In the genomic region with DNA sequence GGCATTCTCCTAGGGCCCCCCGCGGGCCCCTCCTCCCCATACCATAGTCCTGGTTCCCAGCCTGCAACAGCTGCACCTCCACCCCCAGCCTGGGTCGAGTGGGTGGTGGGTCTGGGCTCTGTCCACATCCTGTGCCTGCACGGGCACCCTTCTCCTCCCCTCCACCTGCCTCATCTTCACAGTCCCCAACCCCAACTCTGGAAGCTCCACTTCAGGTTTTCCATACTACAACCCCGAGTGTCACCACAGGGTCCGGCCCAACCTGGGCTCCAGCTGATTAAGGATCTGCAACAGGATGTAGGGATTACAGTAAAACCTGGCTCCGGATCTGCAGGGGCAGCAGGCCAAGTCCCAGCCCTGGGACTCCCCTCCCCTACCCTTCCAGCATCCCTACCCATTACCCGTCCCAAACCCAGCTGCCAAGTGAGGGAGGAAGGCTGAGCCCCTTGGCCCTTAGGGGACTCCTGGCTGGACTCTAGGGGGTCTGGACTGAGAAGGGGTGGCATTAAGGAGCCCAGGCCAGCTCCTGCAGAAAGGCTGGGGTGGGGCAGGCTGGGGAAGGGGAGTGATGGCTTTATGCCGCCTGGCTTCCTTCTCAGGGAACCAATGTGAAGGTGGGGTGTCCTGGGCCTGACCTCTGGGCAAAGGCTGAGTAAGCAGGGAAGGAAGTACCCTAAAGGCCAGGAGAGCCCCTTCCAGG, we compare ENCODE assay signal across 8 cellular contexts.
DNase-seq lines count a peak whose midpoint lies in the region; ATAC-seq and TF ChIP-seq lines count a peak whose summit lies in the region.

No MANE protein-coding gene starts in this region.

- H3K27ac Mint-ChIP-seq in activated naive CD4-positive, alpha-beta T cell treated with anti-CD3 and anti-CD28 coated beads for 36 hours, result peak overlapping the region; percentile 30
- no peak overlapping the region for H3K27ac Mint-ChIP-seq in CD14-positive monocyte

- no peak for TF ChIP-seq CTCF in CD14-positive monocyte (IDR thresholded peaks at IDR 0.05)

- CTCF ChIA-PET in activated naive CD4-positive, alpha-beta T cell treated with anti-CD3 and anti-CD28 coated beads for 36 hours (lab: Charles Lee), result interaction anchor here (1.5 kb wide), 1 partner anchor 10 kb away, joined by 4 read pairs; no protein-coding TSS in a partner anchor

- intact Hi-C loops in activated naive CD4-positive, alpha-beta T cell treated with anti-CD3 and anti-CD28 coated beads for 36 hours (cut with micrococcal nuclease), result no loop called here
- intact Hi-C loops in CD14-positive monocyte (cut with micrococcal nuclease), result no loop called here

- peak; percentile 14 for DNase-seq in activated naive CD4-positive, alpha-beta T cell treated with anti-CD3 and anti-CD28 coated beads for 36 hours
- no peak for DNase-seq in activated naive CD4-positive, alpha-beta T cell (lab: John Stamatoyannopoulos, UW)
- peak; percentile 99 for DNase-seq in NCI-H510A treated with DMSO at 0.1 percent for 48 hours (lab: John Stamatoyannopoulos, UW)
- DNase-seq in ecto neural progenitor cell (ENCODE audit: low spot score), result peak; percentile 84
- DNase-seq in renal cortical epithelial cell (ENCODE audit: low read depth), result peak; percentile 74
- DNase-seq in OCI-M2 (lab: John Stamatoyannopoulos, UW; ENCODE audit: unreplicated experiment), result no peak
- DNase-seq in CD14-positive monocyte (ENCODE audit: low spot score), result no peak

- no peaks in the 10 kb centered on the region for H3K36me3 Mint-ChIP-seq in activated naive CD4-positive, alpha-beta T cell treated with anti-CD3 and anti-CD28 coated beads for 36 hours (ENCODE audit: low read depth)
- no peaks in the 10 kb centered on the region for H3K36me3 Mint-ChIP-seq in CD14-positive monocyte

- H3K4me3 Mint-ChIP-seq in activated naive CD4-positive, alpha-beta T cell treated with anti-CD3 and anti-CD28 coated beads for 36 hours, result no peak overlapping the region
- H3K4me3 Mint-ChIP-seq in CD14-positive monocyte, result no peak overlapping the region

- no peak for ATAC-seq in GM18498 (IDR thresholded peaks at IDR 0.05; ENCODE audit: unreplicated experiment)

- no peaks in the 10 kb centered on the region for H3K4me1 Mint-ChIP-seq in activated naive CD4-positive, alpha-beta T cell treated with anti-CD3 and anti-CD28 coated beads for 36 hours (ENCODE audit: low read depth)
- H3K4me1 Mint-ChIP-seq in CD14-positive monocyte, result peaks cover 3% of the 10 kb centered on the region

- no peaks in the 10 kb centered on the region for H3K27me3 Mint-ChIP-seq in activated naive CD4-positive, alpha-beta T cell treated with anti-CD3 and anti-CD28 coated beads for 36 hours (ENCODE audit: low read depth)
- H3K27me3 Mint-ChIP-seq in CD14-positive monocyte (ENCODE audit: low read depth in 3 of 3), result peaks cover 0 to 7% (median 7%) of the 10 kb centered on the region in 3 donors

- H3K9me3 Mint-ChIP-seq in activated naive CD4-positive, alpha-beta T cell treated with anti-CD3 and anti-CD28 coated beads for 36 hours, result no peaks in the 10 kb centered on the region
- H3K9me3 Mint-ChIP-seq in CD14-positive monocyte, result no peaks in the 10 kb centered on the region

Comparison
In these comparisons a context has a peak if more than half of its experiments do, and no peak if none do; other contexts are left out.
1. DNase-seq: peak in activated naive CD4-positive, alpha-beta T cell treated with anti-CD3 and anti-CD28 coated beads for 36 hours (single experiment), NCI-H510A treated with DMSO at 0.1 percent for 48 hours (single experiment), ecto neural progenitor cell (single experiment) and renal cortical epithelial cell (single experiment); none in activated naive CD4-positive, alpha-beta T cell (0 of 4), OCI-M2 (single experiment) and CD14-positive monocyte (single experiment).